ENCODE assay signal across 2 cellular contexts in genomic region chr19:7698583-7698982, GRCh38.
TF ChIP-seq lines count a peak whose summit lies in the region.

No MANE protein-coding gene starts in this region.

TF ChIP-seq in HEK293, 187 proteins besides CTCF, POLR2A, EP300 and RAD21:
- TF ChIP-seq GLIS1 (tag by site-specific recombination; IDR thresholded peaks at IDR 0.05) (peak; percentile 39), ZFHX2 (tag by site-specific recombination; conservative IDR thresholded peaks at IDR 0.05) (peak; percentile 62), KLF10 (tag by site-specific recombination; IDR thresholded peaks at IDR 0.05) (no peak), EGR2 (tag by site-specific recombination; IDR thresholded peaks at IDR 0.05; ENCODE audit: low read depth) (peak; percentile 63), ZNF704 (tag by site-specific recombination; IDR thresholded peaks at IDR 0.05) (no peak), KLF9 (tag by site-specific recombination; IDR thresholded peaks at IDR 0.05; ENCODE audit: low read depth) (no peak), GLI2 (tag by site-specific recombination; IDR thresholded peaks at IDR 0.05; ENCODE audit: borderline replicate concordance, low read depth) (no peak)
TF ChIP-seq in HEK293: peak in this region for 3.

TF ChIP-seq in H1, 55 proteins besides CTCF, POLR2A, EP300 and RAD21:
- TF ChIP-seq JUND (IDR thresholded peaks at IDR 0.05; ENCODE audit: low read length) (no peak), SUZ12 (IDR thresholded peaks at IDR 0.05; ENCODE audit: low read length) (no peak), CTBP2 (IDR thresholded peaks at IDR 0.05; ENCODE audit: borderline replicate concordance, insufficient read depth, insufficient read length, low read length) (no peak), HDAC6 (IDR thresholded peaks at IDR 0.05; ENCODE audit: low read depth, low read length) (no peak), RNF2 (IDR thresholded peaks at IDR 0.05; ENCODE audit: borderline replicate concordance, low read depth, low read length, missing control alignments, poor library complexity, severe bottlenecking) (no peak)
